22 cellular contexts compared by ENCODE assay signal in genomic region chr2:18384242-18384641, GRCh38.
"Had no signal": no experiment of that assay in that cellular context is flagged by ENCODE, and none has a peak within 500 bp of the region (broad histone marks: within the 10 kb centered on the region; RNA-seq: fewer than 3 reads in every experiment).

No MANE protein-coding gene starts in this region.

- H3K9ac ChIP-seq: KMS-11 had no signal

- H3K9me3 Mint-ChIP-seq: IgD-negative memory B cell, T-cell had no signal

- H3K4me3 ChIP-seq: K562 had no signal

- H3K27me3 Mint-ChIP-seq: IgD-negative memory B cell had no signal

- H3K4me3 Mint-ChIP-seq: IgD-negative memory B cell, T-cell had no signal

- H3K36me3 Mint-ChIP-seq: IgD-negative memory B cell, T-cell had no signal

- H3K4me1 Mint-ChIP-seq: T-cell had no signal

- DNase-seq: Kasumi-1, MM.1S, NCI-H1092 treated with DMSO at 0.1 percent for 48 hours, NCI-H1436, NCI-H187, NCI-H2029, NCI-H2081 treated with DMSO at 0.1 percent for 48 hours, NCI-H2171, NCI-H226, NCI-H446, NCI-H510A, NCI-H524 treated with DMSO at 0.1 percent for 48 hours, NCI-H69, NCI-H774, RPMI8226, SHP77, SW 1271, T-cell had no signal

- H3K27ac ChIP-seq: KMS-11 had no signal

- H3K4me2 ChIP-seq: KMS-11 had no signal

- ATAC-seq: HepG2, K562, T-cell had no signal

- H3K27ac Mint-ChIP-seq: IgD-negative memory B cell, T-cell had no signal
